Comparison of ENCODE assay signal across 1 cellular context in the genomic region with DNA sequence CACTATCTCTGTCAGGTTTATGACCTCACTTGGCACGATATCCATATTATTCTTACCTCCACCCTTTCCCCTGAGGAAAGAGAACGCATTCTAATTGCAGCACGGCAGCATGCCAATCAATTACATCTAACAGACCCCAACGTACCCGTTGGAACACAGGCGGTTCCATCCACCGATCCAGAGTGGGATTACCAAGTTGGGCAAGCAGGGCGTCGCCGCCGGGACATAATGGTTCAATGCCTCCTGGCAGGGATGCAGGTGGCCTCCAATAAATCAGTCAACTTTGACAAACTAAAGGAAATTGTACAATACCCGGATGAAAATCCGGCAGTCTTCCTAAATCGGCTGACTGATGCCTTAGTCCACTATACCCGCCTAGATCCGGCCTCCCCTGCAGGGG.
TF ChIP-seq lines count a peak whose summit lies in the region.

No MANE protein-coding gene starts in this region.

TF ChIP-seq in K562, 482 proteins besides CTCF, POLR2A, EP300 and RAD21:
- TF ChIP-seq NCOA1 (IDR thresholded peaks at IDR 0.05; ENCODE audit: low read depth) = no peak
- no peak for TF ChIP-seq CCAR2 (IDR thresholded peaks at IDR 0.05; ENCODE audit: low read depth, low read length)
- TF ChIP-seq MYNN (IDR thresholded peaks at IDR 0.05) = no peak
- no peak for TF ChIP-seq MYNN (CRISPR knock-in tag; IDR thresholded peaks at IDR 0.05)
- TF ChIP-seq DACH1 (IDR thresholded peaks at IDR 0.05; ENCODE audit: partially characterized antibody) = no peak
- no peak for TF ChIP-seq FOXA1 (IDR thresholded peaks at IDR 0.05; ENCODE audit: borderline replicate concordance)
